In genomic region chr1:159163609-159164008, GRCh38 we compare ENCODE assay signal across 23 cellular contexts. TPM values are rescaled to one million over a fixed set of nuclear protein-coding genes. Genes with fewer than 3 reads are reported as not detected.
"Had no signal": no experiment of that assay in that cellular context is flagged by ENCODE, and none has a peak within 500 bp of the region (broad histone marks: within the 10 kb centered on the region; RNA-seq: fewer than 3 reads in every experiment).

No MANE protein-coding gene starts in this region.

- DNase-seq: activated CD8-positive, alpha-beta memory T cell treated with anti-CD3 and anti-CD28 coated beads, Interleukin-2, amount 50 U/mL, for 4 hours; activated naive CD4-positive, alpha-beta T cell; activated naive CD8-positive, alpha-beta T cell treated with anti-CD3 and anti-CD28 coated beads for 36 hours; activated T-cell treated with anti-CD3 and anti-CD28 coated beads, Interleukin-2, amount 50 U/mL, for 24 hours; central memory CD4-positive, alpha-beta T cell; colonic mucosa; dorsolateral prefrontal cortex; esophagus squamous epithelium; gastrocnemius medialis; hippocampal formation; left ventricle myocardium superior; nephron progenitor cell; nucleus accumbens; right lobe of liver; stimulated activated CD4-positive, alpha-beta T cell treated with anti-CD3 and anti-CD28 coated beads, Interleukin-15, amount 100 ng/mL, for 24 hours; stimulated activated naive B cell treated with anti-CD40 and anti-IgM and Interleukin-4, amounts not matched to agents 10 μg/mL and 1 μg/mL and 100 μg/mL, for 72 hours; testis; WERI-Rb-1 had no signal

- H3K27ac Mint-ChIP-seq: activated naive CD8-positive, alpha-beta T cell treated with anti-CD3 and anti-CD28 coated beads for 36 hours; activated T-cell treated with anti-CD3 and anti-CD28 coated beads, Interleukin-2, amount 50 U/mL, for 24 hours; activated T-helper 17 cell treated with anti-CD3 and anti-CD28 coated beads, Interleukin-2, amount 50 U/mL, for 72 hours; nephron progenitor cell; stimulated activated naive B cell treated with anti-CD40 and anti-IgM and Interleukin-4, amounts not matched to agents 10 μg/mL and 1 μg/mL and 100 μg/mL, for 72 hours; type B pancreatic cell had no signal

- H3K36me3 ChIP-seq: colonic mucosa, esophagus squamous epithelium, gastrocnemius medialis, right lobe of liver, vagina, WERI-Rb-1 had no signal

- H3K36me3 Mint-ChIP-seq: activated naive CD8-positive, alpha-beta T cell treated with anti-CD3 and anti-CD28 coated beads for 36 hours; stimulated activated naive B cell treated with anti-CD40 and anti-IgM and Interleukin-4, amounts not matched to agents 10 μg/mL and 1 μg/mL and 100 μg/mL, for 72 hours; type B pancreatic cell had no signal

- H3K4me3 Mint-ChIP-seq: activated naive CD8-positive, alpha-beta T cell treated with anti-CD3 and anti-CD28 coated beads for 36 hours; activated T-cell treated with anti-CD3 and anti-CD28 coated beads, Interleukin-2, amount 50 U/mL, for 24 hours; activated T-helper 17 cell treated with anti-CD3 and anti-CD28 coated beads, Interleukin-2, amount 50 U/mL, for 72 hours; nephron progenitor cell; stimulated activated naive B cell treated with anti-CD40 and anti-IgM and Interleukin-4, amounts not matched to agents 10 μg/mL and 1 μg/mL and 100 μg/mL, for 72 hours; type B pancreatic cell had no signal

- H3K9me3 Mint-ChIP-seq: activated naive CD8-positive, alpha-beta T cell treated with anti-CD3 and anti-CD28 coated beads for 36 hours; activated T-cell treated with anti-CD3 and anti-CD28 coated beads, Interleukin-2, amount 50 U/mL, for 24 hours; activated T-helper 17 cell treated with anti-CD3 and anti-CD28 coated beads, Interleukin-2, amount 50 U/mL, for 72 hours; nephron progenitor cell; stimulated activated naive B cell treated with anti-CD40 and anti-IgM and Interleukin-4, amounts not matched to agents 10 μg/mL and 1 μg/mL and 100 μg/mL, for 72 hours; type B pancreatic cell had no signal

- ATAC-seq: activated T-helper 17 cell treated with anti-CD3 and anti-CD28 coated beads, Interleukin-2, amount 50 U/mL, for 72 hours; gastrocnemius medialis; left ventricle myocardium superior; right lobe of liver; stimulated activated naive B cell treated with anti-CD40 and anti-IgM and Interleukin-4, amounts not matched to agents 10 μg/mL and 1 μg/mL and 100 μg/mL, for 72 hours had no signal

- H3K27me3 ChIP-seq: colonic mucosa, right lobe of liver, testis, vagina had no signal

- H3K4me3 ChIP-seq: colonic mucosa, dorsolateral prefrontal cortex, esophagus squamous epithelium, gastrocnemius medialis, right lobe of liver, smooth muscle cell, testis, vagina had no signal

RNA-seq across cellular contexts. Expression of gene CADM3, which starts 7.8 kb away (rescaled TPM):
- total RNA-seq: activated naive CD8-positive, alpha-beta T cell treated with anti-CD3 and anti-CD28 coated beads for 36 hours; activated T-helper 17 cell treated with anti-CD3 and anti-CD28 coated beads, Interleukin-2, amount 50 U/mL, for 72 hours had no signal

RNA-seq across cellular contexts. Expression of gene ACKR1, which starts 41.1 kb away (rescaled TPM):
- total RNA-seq: activated naive CD8-positive, alpha-beta T cell treated with anti-CD3 and anti-CD28 coated beads for 36 hours; activated T-helper 17 cell treated with anti-CD3 and anti-CD28 coated beads, Interleukin-2, amount 50 U/mL, for 72 hours; mammary epithelial cell had no signal
- polyA plus RNA-seq: mammary epithelial cell had no signal
